8 cellular contexts compared by ENCODE assay signal in genomic region chr6:26159417-26160273, GRCh38.
DNase-seq lines count a peak whose midpoint lies in the region; ATAC-seq and TF ChIP-seq lines count a peak whose summit lies in the region.

No MANE protein-coding gene starts in this region.

- no peak for TF ChIP-seq EP300 in suprapubic skin (IDR thresholded peaks at IDR 0.05)

- 19% methylated on average over 12 of the region's 12 CpGs for WGBS in suprapubic skin

- no peak for TF ChIP-seq CTCF in kidney epithelial cell (IDR thresholded peaks at IDR 0.05; ENCODE audit: insufficient read depth, low read length, poor library complexity, severe bottlenecking)
- TF ChIP-seq CTCF in suprapubic skin (IDR thresholded peaks at IDR 0.05): no peak

- H3K4me1 ChIP-seq in suprapubic skin: peaks cover 17% of the 10 kb centered on the region

- peak; percentile 42 for DNase-seq in NCI-H510A treated with DMSO at 0.1 percent for 48 hours (lab: John Stamatoyannopoulos, UW)
- no peak for DNase-seq in NCI-H510A (lab: John Stamatoyannopoulos, UW)
- peak; percentile 20 to 37 for DNase-seq in NCI-H187 (lab: John Stamatoyannopoulos, UW)
- DNase-seq in amniotic stem cell (lab: John Stamatoyannopoulos, UW): peak; percentile 3
- DNase-seq in kidney epithelial cell (ENCODE audit: low read depth): no peak
- DNase-seq in suprapubic skin (ENCODE audit: low spot score in 2 of 2): no peak
- no peak for DNase-seq in NCI-H446 (lab: John Stamatoyannopoulos, UW)

- no peak for TF ChIP-seq POLR2A in suprapubic skin (IDR thresholded peaks at IDR 0.05)

- H3K9me3 ChIP-seq in suprapubic skin: no peaks in the 10 kb centered on the region

- H3K27ac ChIP-seq in suprapubic skin: peak overlapping the region; percentile 81

- no peaks in the 10 kb centered on the region for H3K27me3 ChIP-seq in kidney epithelial cell (ENCODE audit: control insufficient read depth, insufficient read depth, low read length)
- no peaks in the 10 kb centered on the region for H3K27me3 ChIP-seq in suprapubic skin

- H3K36me3 ChIP-seq in kidney epithelial cell (ENCODE audit: control insufficient read depth, insufficient read depth, low read length) (no peaks in the 10 kb centered on the region), suprapubic skin (no peaks in the 10 kb centered on the region)

- ATAC-seq in HG02840 (IDR thresholded peaks at IDR 0.05; ENCODE audit: low FRiP score, unreplicated experiment): no peak

- H3K4me3 ChIP-seq in kidney epithelial cell (ENCODE audit: low read depth, low read length) (peak overlapping the region; percentile 80), suprapubic skin (peak overlapping the region; percentile 71)

Comparison
In these comparisons a context has a peak if more than half of its experiments do, and no peak if none do; other contexts are left out.
1. DNase-seq: peak in NCI-H510A treated with DMSO at 0.1 percent for 48 hours (single experiment), NCI-H187 (2 of 2) and amniotic stem cell (single experiment); none in NCI-H510A (single experiment), kidney epithelial cell (single experiment), suprapubic skin (0 of 2) and NCI-H446 (0 of 2).